Comparison of ENCODE assay signal across 11 cellular contexts in genomic region chr9:91896513-91897121, GRCh38. TPM values are rescaled to one million over a fixed set of nuclear protein-coding genes. Genes with fewer than 3 reads are reported as not detected.
DNase-seq lines count a peak whose midpoint lies in the region; ATAC-seq, FAIRE-seq and TF ChIP-seq lines count a peak whose summit lies in the region.
"Had no signal": no experiment of that assay in that cellular context is flagged by ENCODE, and none has a peak within 500 bp of the region (broad histone marks: within the 10 kb centered on the region; RNA-seq: fewer than 3 reads in every experiment).

No MANE protein-coding gene starts in this region.

- peak; percentile 29 for DNase-seq in AG20443 (ENCODE audit: low spot score)
- peak; percentile 55 to 71 for DNase-seq in NCI-H526 (lab: John Stamatoyannopoulos, UW)
- DNase-seq in stimulated activated naive CD8-positive, alpha-beta T cell treated with anti-CD3 and anti-CD28 coated beads, Interleukin-15, amount 100 ng/mL, for 72 hours: no peak
- DNase-seq in frontal cortex (ENCODE audit: low spot score in 2 of 2): no peak
- DNase-seq in H54 (ENCODE audit: insufficient read length, low spot score): no peak
- no peak for DNase-seq in SW 1271 (lab: John Stamatoyannopoulos, UW)
- DNase-seq: DND-41; natural killer cell; NK-92 treated with Interleukin-12 subunit alpha and Interleukin-12 subunit beta, amount 100 ng/mL, for 24 hours had no signal

- TF ChIP-seq POLR2A in H54 (IDR thresholded peaks at IDR 0.05; ENCODE audit: low read depth, low read length): no peak

- no peaks in the 10 kb centered on the region for H3K4me1 Mint-ChIP-seq in stimulated activated naive CD8-positive, alpha-beta T cell treated with anti-CD3 and anti-CD28 coated beads, Interleukin-15, amount 100 ng/mL, for 72 hours
- H3K4me1 Mint-ChIP-seq: natural killer cell had no signal

- H3K9ac ChIP-seq in muscle layer of colon (ENCODE audit: low read length): peak overlapping the region; percentile 5

- H3K4me3 ChIP-seq in muscle layer of colon (ENCODE audit: low read depth in 1 of 2, low read length in 2 of 2): peak overlapping the region in 1 of 2 donors; percentile 21

- H3K4me3 Mint-ChIP-seq in stimulated activated naive CD8-positive, alpha-beta T cell treated with anti-CD3 and anti-CD28 coated beads, Interleukin-15, amount 100 ng/mL, for 72 hours: no peak overlapping the region
- H3K4me3 Mint-ChIP-seq: natural killer cell had no signal

- peak overlapping the region; percentile 89 for H3K27ac ChIP-seq in muscle layer of colon (ENCODE audit: low read depth, low read length)

- peak; percentile 64 for ATAC-seq in esophagus mucosa
- no peak for ATAC-seq in stimulated activated naive CD8-positive, alpha-beta T cell treated with anti-CD3 and anti-CD28 coated beads, Interleukin-15, amount 100 ng/mL, for 72 hours
- ATAC-seq: natural killer cell had no signal

- H3K27ac Mint-ChIP-seq in stimulated activated naive CD8-positive, alpha-beta T cell treated with anti-CD3 and anti-CD28 coated beads, Interleukin-15, amount 100 ng/mL, for 72 hours: no peak overlapping the region
- H3K27ac Mint-ChIP-seq: natural killer cell had no signal

- FAIRE-seq in frontal cortex (lab: Jason Lieb, UNC): no peak
- FAIRE-seq in H54 (lab: Jason Lieb, UNC): no peak

- no peaks in the 10 kb centered on the region for H3K36me3 ChIP-seq in muscle layer of colon (ENCODE audit: insufficient read depth, low read length)

- H3K27me3 ChIP-seq in muscle layer of colon (ENCODE audit: control insufficient read depth in 1 of 2, insufficient read depth in 2 of 2, low read length in 2 of 2): no peaks in the 10 kb centered on the region

- H3K27me3 Mint-ChIP-seq in stimulated activated naive CD8-positive, alpha-beta T cell treated with anti-CD3 and anti-CD28 coated beads, Interleukin-15, amount 100 ng/mL, for 72 hours: peaks cover 27% of the 10 kb centered on the region

- H3K9me3 Mint-ChIP-seq in stimulated activated naive CD8-positive, alpha-beta T cell treated with anti-CD3 and anti-CD28 coated beads, Interleukin-15, amount 100 ng/mL, for 72 hours: no peaks in the 10 kb centered on the region
- H3K9me3 Mint-ChIP-seq: natural killer cell had no signal

- peaks cover 81% of the 10 kb centered on the region for H3K4me1 ChIP-seq in muscle layer of colon (ENCODE audit: insufficient read depth, low read length)

- H3K9me3 ChIP-seq in muscle layer of colon (ENCODE audit: low read length): no peaks in the 10 kb centered on the region

RNA-seq across cellular contexts. Expression of gene ROR2, which starts 53.4 kb away (rescaled TPM):
- total RNA-seq in esophagus mucosa (2.5 TPM), frontal cortex (0.82 TPM)

Comparison
In these comparisons a context has a peak if more than half of its experiments do, and no peak if none do; other contexts are left out.
1. DNase-seq: peak in AG20443 (single experiment) and NCI-H526 (2 of 2); none in stimulated activated naive CD8-positive, alpha-beta T cell treated with anti-CD3 and anti-CD28 coated beads, Interleukin-15, amount 100 ng/mL, for 72 hours (0 of 2), frontal cortex (0 of 2), H54 (single experiment) and SW 1271 (0 of 2).